ENCODE assay signal across 13 cellular contexts in the genomic region with DNA sequence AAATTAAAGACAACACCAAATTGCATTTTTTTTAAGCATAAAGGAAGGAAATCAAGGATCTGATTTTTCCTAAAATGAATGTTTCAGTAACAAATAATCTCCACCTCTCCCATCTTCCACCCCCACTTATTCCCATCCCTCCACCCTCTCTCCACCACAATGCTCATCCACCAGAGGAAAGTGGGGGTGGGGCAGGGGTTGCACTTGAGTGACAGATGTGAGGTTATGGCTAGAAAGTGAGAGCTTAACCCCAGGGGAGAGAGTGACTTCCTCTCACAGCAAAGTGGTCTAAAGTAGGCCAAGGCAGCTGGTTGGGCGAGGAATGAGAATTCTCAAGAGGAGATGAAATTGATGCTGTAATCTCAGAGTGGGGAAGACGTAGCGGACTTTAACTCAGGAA.
DNase-seq lines count a peak whose midpoint lies in the region; ATAC-seq and TF ChIP-seq lines count a peak whose summit lies in the region.
"Had no signal": no experiment of that assay in that cellular context is flagged by ENCODE, and none has a peak within 500 bp of the region (broad histone marks: within the 10 kb centered on the region; RNA-seq: fewer than 3 reads in every experiment).

No MANE protein-coding gene starts in this region.

- no peaks in the 10 kb centered on the region for H3K27me3 ChIP-seq in right cardiac atrium (ENCODE audit: control insufficient read depth, insufficient read depth)

- WGBS in right cardiac atrium: 55% methylated on average over 3 of the region's 3 CpGs

- H3K9me3 ChIP-seq in right cardiac atrium (ENCODE audit: control insufficient read depth, low read length): no peaks in the 10 kb centered on the region

- TF ChIP-seq CTCF in GM13976 (IDR thresholded peaks at IDR 0.05; ENCODE audit: borderline replicate concordance, control extremely low read depth, extremely low read depth, insufficient read depth, missing control alignments): no peak

- intact Hi-C loops in right cardiac atrium (cut with DNase I): no loop called here

- no peak overlapping the region for H3K27ac ChIP-seq in right cardiac atrium (ENCODE audit: low read length)

- H3K4me3 ChIP-seq in right cardiac atrium (ENCODE audit: low read length): no peak overlapping the region

- peaks cover 11% of the 10 kb centered on the region for H3K4me1 ChIP-seq in right cardiac atrium (ENCODE audit: control insufficient read depth, insufficient read depth, low read length)

- ATAC-seq in GM21723 (IDR thresholded peaks at IDR 0.05; ENCODE audit: unreplicated experiment) (peak; percentile 72), right cardiac atrium (peak; percentile 15 to 35), HG02759 (IDR thresholded peaks at IDR 0.05; ENCODE audit: unreplicated experiment) (no peak), HG03469 (IDR thresholded peaks at IDR 0.05; ENCODE audit: unreplicated experiment) (no peak), HG02623 (IDR thresholded peaks at IDR 0.05; ENCODE audit: unreplicated experiment) (no peak)

- in situ Hi-C loops in GM13976 (cut with MboI; ENCODE audit: low sequenced_read_pairs, unreplicated experiment): no loop called here

- DNase-seq in GM13976 (ENCODE audit: low spot score) (peak; percentile 61), NCI-H187 treated with DMSO at 0.1 percent for 48 hours (lab: John Stamatoyannopoulos, UW) (peak; percentile 44), right cardiac atrium (peak; percentile 28 to 64 (median 59)), CD1c-positive myeloid dendritic cell (ENCODE audit: extremely low spot score) (no peak)
- DNase-seq: activated CD4-positive, alpha-beta memory T cell treated with anti-CD3 and anti-CD28 coated beads for 36 hours; aorta; islet precursor cell; NCI-H2107; SW 1271 had no signal

Comparison
In these comparisons a context has a peak if more than half of its experiments do, and no peak if none do; other contexts are left out.
1. ATAC-seq: peak in GM21723 (single experiment) and right cardiac atrium (2 of 2); none in HG02759 (single experiment), HG03469 (single experiment) and HG02623 (single experiment).